27 cellular contexts compared by ENCODE assay signal in the genomic region with DNA sequence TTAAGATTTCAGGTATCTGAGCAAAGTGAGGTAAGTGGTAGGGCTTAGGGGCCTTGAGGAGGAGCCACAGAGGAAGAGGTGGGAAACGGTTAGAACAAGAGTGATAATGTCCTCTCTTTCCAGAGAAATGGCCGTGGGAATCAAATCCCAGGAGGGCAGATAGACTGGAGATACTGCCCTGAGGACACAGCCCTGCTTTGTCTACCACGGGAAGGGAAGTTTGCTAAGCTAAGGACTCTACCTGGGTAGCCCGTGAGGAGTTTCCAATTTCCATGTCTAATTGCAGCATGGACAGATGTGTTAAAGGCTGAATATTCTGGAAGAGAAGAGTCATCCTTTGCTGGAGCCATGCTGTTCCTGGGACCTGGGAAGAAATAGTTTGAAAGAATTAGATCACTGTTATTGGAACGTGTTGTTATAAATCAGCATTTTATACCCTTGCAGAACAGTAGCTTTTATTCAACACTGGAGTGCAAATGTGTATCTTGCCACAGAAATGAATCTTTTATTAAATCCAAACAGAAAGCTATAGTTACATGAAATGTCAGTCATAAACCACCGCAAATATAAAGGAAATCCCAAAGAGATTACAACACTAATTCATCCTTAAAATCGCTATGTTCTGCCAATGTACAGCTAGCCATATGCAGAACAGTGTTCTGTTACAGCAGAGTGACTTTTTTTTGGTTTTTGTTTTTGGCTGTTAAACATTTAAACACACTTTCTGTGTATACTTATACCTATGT.
"Had no signal": no experiment of that assay in that cellular context is flagged by ENCODE, and none has a peak within 500 bp of the region (broad histone marks: within the 10 kb centered on the region; RNA-seq: fewer than 3 reads in every experiment).

No MANE protein-coding gene starts in this region.

- H3K36me3 ChIP-seq: esophagus squamous epithelium, gastrocnemius medialis, neural progenitor cell, prostate gland, right atrium auricular region, suprapubic skin, transverse colon, uterus had no signal

- H3K4me3 ChIP-seq: esophagus squamous epithelium, gastrocnemius medialis, heart right ventricle, left lung, mucosa of descending colon, neural progenitor cell, prostate gland, right atrium auricular region, smooth muscle cell, suprapubic skin, transverse colon, upper lobe of right lung, uterus had no signal

- H3K4me1 ChIP-seq: gastrocnemius medialis, left lung, neural progenitor cell, prostate gland, right atrium auricular region, suprapubic skin, transverse colon, upper lobe of right lung, uterus had no signal

- DNase-seq: cortex of kidney; effector memory CD8-positive, alpha-beta T cell; erythroblast; esophagus squamous epithelium; gastrocnemius medialis; heart right ventricle; hippocampal formation; left cardiac atrium; left lung; mucosa of descending colon; naive B cell; stimulated activated CD4-positive, alpha-beta T cell treated with anti-CD3 and anti-CD28 coated beads, Interleukin-12 subunit alpha, Interleukin-12 subunit beta, amount 100 ng/mL, for 4 hours; stimulated activated CD4-positive, alpha-beta T cell treated with anti-CD3 and anti-CD28 coated beads, Interleukin-1b, Interleukin-23, amount 100 ng/mL, for 48 hours; stimulated activated CD4-positive, alpha-beta T cell treated with anti-CD3 and anti-CD28 coated beads, Interleukin-4, amount 100 ng/mL, for 1 hour; stimulated activated CD8-positive, alpha-beta memory T cell treated with anti-CD3 and anti-CD28 coated beads, Interleukin-4, amount 100 ng/mL, for 48 hours; stimulated activated naive CD4-positive, alpha-beta T cell; stimulated activated naive CD8-positive, alpha-beta T cell treated with anti-CD3 and anti-CD28 coated beads, Interleukin-15, amount 100 ng/mL, for 72 hours; transverse colon; upper lobe of right lung; uterus had no signal

- H3K27me3 ChIP-seq: esophagus squamous epithelium, gastrocnemius medialis, heart right ventricle, left lung, neural progenitor cell, right atrium auricular region, suprapubic skin, transverse colon, upper lobe of right lung, uterus had no signal

- H3K27ac ChIP-seq: esophagus squamous epithelium, gastrocnemius medialis, left lung, neural progenitor cell, prostate gland, suprapubic skin, transverse colon, upper lobe of right lung, uterus had no signal

- H3K27me3 Mint-ChIP-seq: effector memory CD8-positive, alpha-beta T cell; naive B cell; stimulated activated naive CD8-positive, alpha-beta T cell treated with anti-CD3 and anti-CD28 coated beads, Interleukin-15, amount 100 ng/mL, for 72 hours had no signal

- H3K9me3 Mint-ChIP-seq: effector memory CD8-positive, alpha-beta T cell; natural killer cell treated with Interleukin-12 subunit alpha and Interleukin-12 subunit beta and Interleukin-15 and Interleukin-18, amount 100 ng/mL, for 72 hours; neural progenitor cell had no signal

- H3K9me3 ChIP-seq: esophagus squamous epithelium, gastrocnemius medialis, left lung, mucosa of descending colon, prostate gland, suprapubic skin, transverse colon, upper lobe of right lung, uterus had no signal

- ATAC-seq: effector memory CD8-positive, alpha-beta T cell; gastrocnemius medialis; heart right ventricle; left cardiac atrium; left lung; mucosa of descending colon; natural killer cell treated with Interleukin-12 subunit alpha and Interleukin-12 subunit beta and Interleukin-15 and Interleukin-18, amount 100 ng/mL, for 72 hours; sciatic nerve; stimulated activated naive CD8-positive, alpha-beta T cell treated with anti-CD3 and anti-CD28 coated beads, Interleukin-15, amount 100 ng/mL, for 72 hours; upper lobe of right lung had no signal

- H3K27ac Mint-ChIP-seq: effector memory CD8-positive, alpha-beta T cell; natural killer cell treated with Interleukin-12 subunit alpha and Interleukin-12 subunit beta and Interleukin-15 and Interleukin-18, amount 100 ng/mL, for 72 hours; neural progenitor cell; stimulated activated naive CD8-positive, alpha-beta T cell treated with anti-CD3 and anti-CD28 coated beads, Interleukin-15, amount 100 ng/mL, for 72 hours had no signal

- H3K4me3 Mint-ChIP-seq: effector memory CD8-positive, alpha-beta T cell; naive B cell; natural killer cell treated with Interleukin-12 subunit alpha and Interleukin-12 subunit beta and Interleukin-15 and Interleukin-18, amount 100 ng/mL, for 72 hours; neural progenitor cell; stimulated activated naive CD8-positive, alpha-beta T cell treated with anti-CD3 and anti-CD28 coated beads, Interleukin-15, amount 100 ng/mL, for 72 hours had no signal
